Comparison of ENCODE assay signal across 1 cellular context in the genomic region with DNA sequence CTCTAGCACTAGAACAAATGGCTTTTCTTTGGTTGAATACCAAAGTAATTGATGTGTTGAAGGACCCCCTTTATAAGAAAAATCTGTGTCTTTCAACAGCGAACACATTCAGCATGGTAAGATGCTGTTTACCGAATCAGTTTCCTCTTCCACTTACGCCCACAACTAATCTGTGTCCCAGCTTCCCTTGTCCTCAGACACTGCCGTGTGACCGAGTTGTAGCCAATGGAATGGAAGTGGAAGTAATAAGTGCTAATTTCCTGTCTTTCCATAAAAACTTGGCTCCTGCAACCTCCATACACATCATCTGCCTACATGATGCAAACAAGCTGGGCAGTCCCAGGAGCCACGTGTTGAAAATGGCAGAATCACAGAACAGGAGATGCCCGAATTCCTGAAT.
A peak's percentile ranks its signal among the peaks of the same experiment; 100 is the strongest.
TF ChIP-seq lines count a peak whose summit lies in the region.

No MANE protein-coding gene starts in this region.

TF ChIP-seq in K562, 482 proteins besides CTCF, POLR2A, EP300 and RAD21:
- TF ChIP-seq PPARD (CRISPR knock-in tag; IDR thresholded peaks at IDR 0.05) (no peak), NFYB (IDR thresholded peaks at IDR 0.05; ENCODE audit: extremely low read depth, insufficient read length) (peak; percentile 9), SNRNP70 (optimal IDR thresholded peaks at IDR 0.05; ENCODE audit: low read depth, low read length) (no peak)
- TF ChIP-seq, protein P1, sequence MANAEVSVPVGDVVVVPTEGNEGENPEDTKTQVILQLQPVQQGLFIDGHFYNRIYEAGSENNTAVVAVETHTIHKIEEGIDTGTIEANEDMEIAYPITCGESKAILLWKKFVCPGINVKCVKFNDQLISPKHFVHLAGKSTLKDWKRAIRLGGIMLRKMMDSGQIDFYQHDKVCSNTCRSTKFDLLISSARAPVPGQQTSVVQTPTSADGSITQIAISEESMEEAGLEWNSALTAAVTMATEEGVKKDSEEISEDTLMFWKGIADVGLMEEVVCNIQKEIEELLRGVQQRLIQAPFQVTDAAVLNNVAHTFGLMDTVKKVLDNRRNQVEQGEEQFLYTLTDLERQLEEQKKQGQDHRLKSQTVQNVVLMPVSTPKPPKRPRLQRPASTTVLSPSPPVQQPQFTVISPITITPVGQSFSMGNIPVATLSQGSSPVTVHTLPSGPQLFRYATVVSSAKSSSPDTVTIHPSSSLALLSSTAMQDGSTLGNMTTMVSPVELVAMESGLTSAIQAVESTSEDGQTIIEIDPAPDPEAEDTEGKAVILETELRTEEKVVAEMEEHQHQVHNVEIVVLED (CRISPR knock-in tag; IDR thresholded peaks at IDR 0.05): no peak
